22 cellular contexts compared by ENCODE assay signal in the genomic region with DNA sequence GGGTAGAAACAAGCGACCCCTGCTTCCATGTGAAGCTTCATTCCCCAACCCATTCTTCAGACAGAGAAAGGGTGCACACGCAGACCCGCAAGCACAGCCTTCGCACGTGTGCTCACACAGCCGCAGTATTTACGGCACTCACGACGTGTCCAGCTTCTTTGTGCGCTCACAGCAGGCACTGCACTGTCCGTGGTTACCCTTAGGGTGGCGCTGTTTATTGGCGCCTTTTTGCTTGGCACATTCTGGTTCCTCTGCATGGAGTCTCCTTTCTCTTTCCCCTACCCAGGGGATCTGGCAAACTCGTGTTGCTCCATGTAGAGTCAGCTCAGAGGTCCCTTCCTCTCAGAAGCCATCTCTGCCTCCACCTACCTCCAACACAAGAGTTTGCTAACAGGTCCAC.
DNase-seq lines count a peak whose midpoint lies in the region; TF ChIP-seq lines count a peak whose summit lies in the region.
"Had no signal": no experiment of that assay in that cellular context is flagged by ENCODE, and none has a peak within 500 bp of the region (broad histone marks: within the 10 kb centered on the region; RNA-seq: fewer than 3 reads in every experiment).

No MANE protein-coding gene starts in this region.

- H3K27me3 ChIP-seq in H7 (ENCODE audit: control insufficient read depth, insufficient read depth, low read length): no peaks in the 10 kb centered on the region
- H3K27me3 ChIP-seq in colonic mucosa: no peaks in the 10 kb centered on the region
- H3K27me3 ChIP-seq: heart right ventricle, spleen, stomach, upper lobe of left lung had no signal

- H3K9me3 ChIP-seq in colonic mucosa: no peaks in the 10 kb centered on the region
- H3K9me3 ChIP-seq: heart right ventricle, lower lobe of right lung, spleen, stomach, upper lobe of left lung had no signal

- H3K36me3 ChIP-seq in H7 (replicated peaks; ENCODE audit: control insufficient read depth, insufficient read depth, low read length): no peaks in the 10 kb centered on the region
- no peaks in the 10 kb centered on the region for H3K36me3 ChIP-seq in colonic mucosa
- H3K36me3 ChIP-seq: heart right ventricle, lower lobe of right lung, spleen, stomach, upper lobe of left lung had no signal

- H3K4me3 ChIP-seq in H7 (ENCODE audit: insufficient read depth, low read depth, low read length) (no peak overlapping the region), epithelial cell of proximal tubule (ENCODE audit: low read depth, low read length) (no peak overlapping the region), colonic mucosa (no peak overlapping the region)
- H3K4me3 ChIP-seq: heart right ventricle, lower lobe of right lung, spleen, stomach, upper lobe of left lung had no signal

- DNase-seq in H7: peak; percentile 41
- DNase-seq in RWPE1 (ENCODE audit: low spot score): no peak
- DNase-seq in epithelial cell of proximal tubule (ENCODE audit: low read depth): no peak
- no peak for DNase-seq in substantia nigra (lab: John Stamatoyannopoulos, UW)
- no peak for DNase-seq in stimulated activated CD4-positive, alpha-beta T cell treated with anti-CD3 and anti-CD28 coated beads, Interleukin-12 subunit alpha, Interleukin-12 subunit beta, amount 100 ng/mL, for 4 hours
- DNase-seq in activated effector memory CD4-positive, alpha-beta T cell treated with Interleukin-2 at 50 U/mL for 16 hours: no peak
- no peak for DNase-seq in GM19238 (ENCODE audit: insufficient read length, low spot score)
- DNase-seq in colonic mucosa: no peak
- DNase-seq: activated CD8-positive, alpha-beta T cell treated with anti-CD3 and anti-CD28 coated beads for 36 hours; activated naive CD4-positive, alpha-beta T cell treated with anti-CD3 and anti-CD28 coated beads for 36 hours; anterior cingulate cortex; effector memory CD4-positive, alpha-beta T cell; heart right ventricle; immature natural killer cell; lower lobe of right lung; NCI-H1694; NCI-H82; spleen; stimulated activated CD4-positive, alpha-beta T cell treated with anti-CD3 and anti-CD28 coated beads, Interleukin-4, amount 100 ng/mL, for 4 hours; stomach; T1000; upper lobe of left lung had no signal

- peak overlapping the region; percentile 42 for H3K27ac ChIP-seq in RWPE1
- peak overlapping the region; percentile 84 for H3K27ac ChIP-seq in substantia nigra (ENCODE audit: low read depth, low read length, poor library complexity, severe bottlenecking)
- H3K27ac ChIP-seq in colonic mucosa: no peak overlapping the region
- H3K27ac ChIP-seq: lower lobe of right lung, upper lobe of left lung had no signal

- no peak overlapping the region for H3K9ac ChIP-seq in colonic mucosa (ENCODE audit: low read depth in 2 of 2, low read length in 2 of 2)

- POLR2A ChIA-PET in RWPE1 (lab: Yijun Ruan, JAX; ENCODE audit: low non-redundant PET): no interaction called here

- CTCF ChIA-PET in RWPE1 (lab: Yijun Ruan, JAX): interaction anchor here (0.6 kb wide), 1 partner anchor 1179 kb away, joined by 14 read pairs; no protein-coding TSS in a partner anchor

- intact Hi-C loops in colonic mucosa (cut with DNase I): no loop called here

- TF ChIP-seq CTCF in RWPE1 (conservative IDR thresholded peaks at IDR 0.05; ENCODE audit: low read depth) (no peak), epithelial cell of proximal tubule (conservative IDR thresholded peaks at IDR 0.05; ENCODE audit: low read depth, low read length) (peak; percentile 49), colonic mucosa (IDR thresholded peaks at IDR 0.05) (no peak)

- no peaks in the 10 kb centered on the region for H3K4me1 ChIP-seq in colonic mucosa
